In genomic region chr10:137031-137430, GRCh38 we compare ENCODE assay signal across 8 cellular contexts. TPM values are rescaled to one million over a fixed set of nuclear protein-coding genes. Genes with fewer than 3 reads are reported as not detected.
DNase-seq lines count a peak whose midpoint lies in the region; ATAC-seq and TF ChIP-seq lines count a peak whose summit lies in the region.

No MANE protein-coding gene starts in this region.

- TF ChIP-seq CTCF in AG09319 (IDR thresholded peaks at IDR 0.05; ENCODE audit: low read depth, low read length) (peak; percentile 37), NB4 (IDR thresholded peaks at IDR 0.05; ENCODE audit: low read depth, low read length) (peak; percentile 51), fibroblast of villous mesenchyme (IDR thresholded peaks at IDR 0.05; ENCODE audit: insufficient read depth, low read depth, low read length) (peak; percentile 59)

- ATAC-seq in HG03354 (IDR thresholded peaks at IDR 0.05; ENCODE audit: poor library complexity, severe bottlenecking, unreplicated experiment): no peak

- TF ChIP-seq POLR2A in NB4 (IDR thresholded peaks at IDR 0.05; ENCODE audit: extremely low read depth, insufficient read length): no peak

- DNase-seq in AG09319 (ENCODE audit: extremely low read depth, low read depth) (no peak), GM19238 (ENCODE audit: insufficient read length, low spot score) (peak; percentile 22), NB4 (ENCODE audit: low read depth) (peak; percentile 59), activated T-cell treated with anti-CD3 and anti-CD28 coated beads for 1 hour (ENCODE audit: low read depth) (peak; percentile 16), fibroblast of villous mesenchyme (ENCODE audit: low read depth) (peak; percentile 14), NCI-H1092 treated with DMSO at 0.1 percent for 48 hours (lab: John Stamatoyannopoulos, UW) (no peak)
- DNase-seq in stimulated activated CD4-positive, alpha-beta T cell treated with anti-CD3 and anti-CD28 coated beads, Interleukin-2, amount 100 ng/mL, for 4 hours (ENCODE audit: low read depth): peak; percentile 22

- H3K4me3 ChIP-seq in NB4 (ENCODE audit: low read depth, low read length) (peak overlapping the region; percentile 85), fibroblast of villous mesenchyme (ENCODE audit: low read depth, low read length) (peak overlapping the region; percentile 67)

RNA-seq across cellular contexts. Expression of gene ZMYND11, which starts 1.8 kb away (rescaled TPM):
- total RNA-seq in fibroblast of villous mesenchyme: 46.4 and 53.5 TPM in 2 replicates

Comparison
In these comparisons a context has a peak if more than half of its experiments do, and no peak if none do; other contexts are left out.
1. DNase-seq: peak in GM19238 (single experiment), NB4 (single experiment), activated T-cell treated with anti-CD3 and anti-CD28 coated beads for 1 hour (single experiment), fibroblast of villous mesenchyme (single experiment) and stimulated activated CD4-positive, alpha-beta T cell treated with anti-CD3 and anti-CD28 coated beads, Interleukin-2, amount 100 ng/mL, for 4 hours (single experiment); none in AG09319 (single experiment) and NCI-H1092 treated with DMSO at 0.1 percent for 48 hours (single experiment).
2. Peak in every context shown above with its lines, with median percentiles within 50 percentile points of each other: CTCF ChIP-seq.